8 cellular contexts compared by ENCODE assay signal in the genomic region with DNA sequence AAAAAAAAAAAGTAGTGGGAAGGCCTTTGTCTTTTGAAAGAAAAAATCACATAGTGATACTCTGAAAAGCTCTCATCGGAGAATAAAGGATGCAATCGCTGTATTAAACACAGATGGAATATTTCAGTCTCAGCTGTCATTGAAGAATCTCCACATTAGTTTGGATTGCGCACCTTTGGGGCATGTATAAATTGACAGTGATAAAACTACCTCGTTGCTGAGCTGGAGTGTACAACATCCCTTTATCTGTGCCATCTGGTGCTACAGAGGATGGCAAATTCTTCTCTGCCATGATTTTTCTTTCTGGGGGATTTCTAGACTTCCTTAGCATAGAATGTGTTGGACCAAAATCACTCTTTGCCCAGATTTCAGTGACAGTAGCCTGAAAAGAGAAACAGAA.
"Had no signal": no experiment of that assay in that cellular context is flagged by ENCODE, and none has a peak within 500 bp of the region (broad histone marks: within the 10 kb centered on the region; RNA-seq: fewer than 3 reads in every experiment).

No MANE protein-coding gene starts in this region.

- FAIRE-seq: H1, HepG2 had no signal

- H2AFZ ChIP-seq: GM23338 had no signal

- H3K9me3 ChIP-seq: HAP-1 had no signal

- H3K4me3 ChIP-seq: GM23338, HAP-1 had no signal

- H3K36me3 ChIP-seq: HAP-1 had no signal

- DNase-seq: H7, HFFc6, KBM-7 had no signal

- H3K4me2 ChIP-seq: GM23338 had no signal

- ATAC-seq: GM23338, HCT116, HepG2 had no signal
